Comparison of ENCODE assay signal across 8 cellular contexts in genomic region chr21:25385912-25386474, GRCh38.
DNase-seq lines count a peak whose midpoint lies in the region; ATAC-seq, FAIRE-seq and TF ChIP-seq lines count a peak whose summit lies in the region.

No MANE protein-coding gene starts in this region.

- H3K9me3 ChIP-seq in neuronal stem cell (replicated peaks in 1 of 2; ENCODE audit: control insufficient read depth in 2 of 2, insufficient read depth in 1 of 2, low read depth in 1 of 2, low read length in 2 of 2) = no peaks in the 10 kb centered on the region

- H3K4me1 ChIP-seq in neuronal stem cell (ENCODE audit: control insufficient read depth in 2 of 2, insufficient read depth in 1 of 2, low read depth in 1 of 2, low read length in 2 of 2) = no peaks in the 10 kb centered on the region

- no peak overlapping the region for H2AFZ ChIP-seq in neuronal stem cell (ENCODE audit: low read length)

- H2BK15ac ChIP-seq in neuronal stem cell (ENCODE audit: low read length) = no peak overlapping the region

- H3K36me3 ChIP-seq in neuronal stem cell (replicated peaks in 1 of 2; ENCODE audit: control insufficient read depth in 2 of 2, insufficient read depth in 2 of 2, low read length in 2 of 2) = no peaks in the 10 kb centered on the region

- no peak overlapping the region for H3K18ac ChIP-seq in neuronal stem cell (ENCODE audit: low read length)

- H3K23ac ChIP-seq in neuronal stem cell (ENCODE audit: low read depth, low read length, poor library complexity) = no peak overlapping the region

- no peak overlapping the region for H2AK5ac ChIP-seq in neuronal stem cell (ENCODE audit: low read depth, low read length)

- no peak overlapping the region for H2BK12ac ChIP-seq in neuronal stem cell (ENCODE audit: low read length)

- H3K27me3 ChIP-seq in neuronal stem cell (ENCODE audit: control insufficient read depth in 3 of 3, insufficient read depth in 3 of 3, low read depth in 1 of 3, low read length in 3 of 3) = no peaks in the 10 kb centered on the region

- no peak overlapping the region for H3K4me2 ChIP-seq in neuronal stem cell (ENCODE audit: insufficient read depth, low read length, poor library complexity, severe bottlenecking)

- no peak overlapping the region for H3K9ac ChIP-seq in neuronal stem cell (ENCODE audit: low read depth, low read length, poor library complexity)

- TF ChIP-seq CTCF in C4-2B (conservative IDR thresholded peaks at IDR 0.05) = peak; percentile 79

- no peak overlapping the region for H4K8ac ChIP-seq in neuronal stem cell (ENCODE audit: low read depth, low read length)

- H2BK5ac ChIP-seq in neuronal stem cell (ENCODE audit: low read length) = no peak overlapping the region

- no peak overlapping the region for H3K14ac ChIP-seq in neuronal stem cell (ENCODE audit: low read length)

- DNase-seq in NCI-H1436 (lab: John Stamatoyannopoulos, UW) = peak; percentile 28
- peak; percentile 67 for DNase-seq in SKM-1 treated with dmso at 0.1 percent for 144 hours (lab: John Stamatoyannopoulos, UW; ENCODE audit: unreplicated experiment)
- DNase-seq in fibroblast of peridontal ligament (ENCODE audit: extremely low read depth) = peak; percentile 81
- peak; percentile 58 for DNase-seq in neuronal stem cell (ENCODE audit: low spot score)
- DNase-seq in GM12891 (ENCODE audit: insufficient read length, low spot score) = no peak
- DNase-seq in stimulated activated CD4-positive, alpha-beta T cell treated with anti-CD3 and anti-CD28 coated beads, Interleukin-2, amount 100 ng/mL, for 24 hours = no peak

- no peak overlapping the region for H2BK120ac ChIP-seq in neuronal stem cell (ENCODE audit: low read depth, low read length)

- no peaks in the 10 kb centered on the region for H3K79me1 ChIP-seq in neuronal stem cell (ENCODE audit: low read depth, low read length)

- WGBS in neuronal stem cell (ENCODE audit: extremely low coverage in 2 of 2, insufficient read length in 2 of 2, insufficient replicate concordance in 1 of 2), 2 donors = no CpG with 5 or more reads among the region's 8 CpGs

- ATAC-seq in GM21390 (IDR thresholded peaks at IDR 0.05; ENCODE audit: unreplicated experiment) = peak; percentile 50

- FAIRE-seq in GM12891 (lab: Jason Lieb, UNC) = no peak

- no peak overlapping the region for H3K4ac ChIP-seq in neuronal stem cell (ENCODE audit: low read length)

- no peak overlapping the region for H4K91ac ChIP-seq in neuronal stem cell (ENCODE audit: low read depth, low read length, poor library complexity)

- no peak overlapping the region for H3K27ac ChIP-seq in C4-2B
- H3K27ac ChIP-seq in neuronal stem cell (replicated peaks; ENCODE audit: low read length) = no peak overlapping the region

- TF ChIP-seq POLR2A in GM12891 (IDR thresholded peaks at IDR 0.05; ENCODE audit: low read depth, low read length) = no peak

- H3K4me3 ChIP-seq in neuronal stem cell (ENCODE audit: low read length in 2 of 2) = no peak overlapping the region

TF ChIP-seq in GM12891, 5 proteins besides CTCF, POLR2A, EP300 and RAD21:
- TF ChIP-seq POU2F2 (IDR thresholded peaks at IDR 0.05; ENCODE audit: low read depth, low read length) = no peak

Comparison
In these comparisons a context has a peak if more than half of its experiments do, and no peak if none do; other contexts are left out.
1. DNase-seq: peak in NCI-H1436 (single experiment), SKM-1 treated with dmso at 0.1 percent for 144 hours (single experiment), fibroblast of peridontal ligament (single experiment) and neuronal stem cell (single experiment); none in GM12891 (single experiment) and stimulated activated CD4-positive, alpha-beta T cell treated with anti-CD3 and anti-CD28 coated beads, Interleukin-2, amount 100 ng/mL, for 24 hours (0 of 2).